Comparison of ENCODE assay signal across 12 cellular contexts in genomic region chr6:167150815-167151557, GRCh38. TPM values are rescaled to one million over a fixed set of nuclear protein-coding genes. Genes with fewer than 3 reads are reported as not detected.
DNase-seq lines count a peak whose midpoint lies in the region; ATAC-seq lines count a peak whose summit lies in the region.
"Had no signal": no experiment of that assay in that cellular context is flagged by ENCODE, and none has a peak within 500 bp of the region (broad histone marks: within the 10 kb centered on the region; RNA-seq: fewer than 3 reads in every experiment).

No MANE protein-coding gene starts in this region.

- no peak overlapping the region for H3K4me3 ChIP-seq in CD4-positive, CD25-positive, alpha-beta regulatory T cell (ENCODE audit: low read depth, low read length)
- H3K4me3 ChIP-seq in HUES48 (ENCODE audit: low read depth, low read length), result no peak overlapping the region

- H3K36me3 ChIP-seq in CD4-positive, CD25-positive, alpha-beta regulatory T cell (ENCODE audit: control insufficient read depth, insufficient read depth, low read length), result no peaks in the 10 kb centered on the region
- no peaks in the 10 kb centered on the region for H3K36me3 ChIP-seq in HUES48 (ENCODE audit: control insufficient read depth, insufficient read depth, low read length)

- no peaks in the 10 kb centered on the region for H3K36me3 Mint-ChIP-seq in CD4-positive, CD25-positive, alpha-beta regulatory T cell
- no peaks in the 10 kb centered on the region for H3K36me3 Mint-ChIP-seq in immature natural killer cell

- no peaks in the 10 kb centered on the region for H3K9me3 Mint-ChIP-seq in CD4-positive, CD25-positive, alpha-beta regulatory T cell
- H3K9me3 Mint-ChIP-seq in immature natural killer cell, result no peaks in the 10 kb centered on the region

- H3K4me1 ChIP-seq in CD4-positive, CD25-positive, alpha-beta regulatory T cell (ENCODE audit: control insufficient read depth, insufficient read depth, low read length, poor library complexity, severe bottlenecking), result peaks cover 6% of the 10 kb centered on the region
- H3K4me1 ChIP-seq in HUES48 (ENCODE audit: control insufficient read depth, insufficient read depth, low read length), result peaks cover 42% of the 10 kb centered on the region

- peaks cover 13 to 29% (median 15%) of the 10 kb centered on the region in 4 donors for H3K4me1 Mint-ChIP-seq in CD4-positive, CD25-positive, alpha-beta regulatory T cell
- H3K4me1 Mint-ChIP-seq in immature natural killer cell, result peaks cover 0 to 1% of the 10 kb centered on the region in 2 donors

- H3K27me3 ChIP-seq in CD4-positive, CD25-positive, alpha-beta regulatory T cell (ENCODE audit: control insufficient read depth, insufficient read depth, low read length), result no peaks in the 10 kb centered on the region
- H3K27me3 ChIP-seq in HUES48 (ENCODE audit: control insufficient read depth, insufficient read depth, low read length), result peaks cover 6% of the 10 kb centered on the region; the same call in 1 of the 2 replicates

- peak in 1 of 2 donors; percentile 21 for ATAC-seq in CD4-positive, CD25-positive, alpha-beta regulatory T cell (ENCODE audit: low read depth in 2 of 2)
- ATAC-seq in GM18868 (IDR thresholded peaks at IDR 0.05; ENCODE audit: unreplicated experiment) (peak; percentile 43), HG02623 (IDR thresholded peaks at IDR 0.05; ENCODE audit: unreplicated experiment) (peak; percentile 55)
- ATAC-seq: SK-N-SH treated with all-trans-retinoic acid at 6 μM for 48 hours had no signal

- peak overlapping the region; percentile 10 to 82 (median 60) for H3K27ac Mint-ChIP-seq in CD4-positive, CD25-positive, alpha-beta regulatory T cell
- no peak overlapping the region for H3K27ac Mint-ChIP-seq in immature natural killer cell

- no peak overlapping the region for H3K27ac ChIP-seq in CD4-positive, CD25-positive, alpha-beta regulatory T cell (ENCODE audit: insufficient read depth, low read length, poor library complexity, severe bottlenecking)
- H3K27ac ChIP-seq in HUES48 (ENCODE audit: low read depth, low read length), result peak overlapping the region; percentile 70

- no peak overlapping the region for H3K9ac ChIP-seq in HUES48 (ENCODE audit: low read depth, low read length)

- no peaks in the 10 kb centered on the region for H3K9me3 ChIP-seq in CD4-positive, CD25-positive, alpha-beta regulatory T cell (ENCODE audit: control insufficient read depth in 2 of 2, low read length in 2 of 2)
- H3K9me3 ChIP-seq in HUES48 (ENCODE audit: control insufficient read depth, insufficient read depth, low read length), result peaks cover 6% of the 10 kb centered on the region; the same call in 1 of the 2 replicates

- peaks cover 31% of the 10 kb centered on the region for H3K27me3 Mint-ChIP-seq in CD4-positive, CD25-positive, alpha-beta regulatory T cell
- H3K27me3 Mint-ChIP-seq in immature natural killer cell (ENCODE audit: low read depth in 3 of 3), result peaks cover 4 to 8% (median 4%) of the 10 kb centered on the region in 3 donors

- peak in 1 of 3 donors; percentile 63 for DNase-seq in CD4-positive, CD25-positive, alpha-beta regulatory T cell
- no peak for DNase-seq in NCI-H526 (lab: John Stamatoyannopoulos, UW)
- DNase-seq in NCI-H524 treated with DMSO at 0.1 percent for 48 hours (lab: John Stamatoyannopoulos, UW), result no peak
- DNase-seq in immature natural killer cell, result no peak
- DNase-seq in NCI-H774 (lab: John Stamatoyannopoulos, UW), result no peak
- DNase-seq: DND-41 had no signal

- peak overlapping the region in 1 of 4 donors; percentile 44 for H3K4me3 Mint-ChIP-seq in CD4-positive, CD25-positive, alpha-beta regulatory T cell
- H3K4me3 Mint-ChIP-seq in immature natural killer cell, result no peak overlapping the region

RNA-seq across cellular contexts. Expression of gene GPR31, which starts 6.8 kb away (rescaled TPM):
- total RNA-seq in CD4-positive, CD25-positive, alpha-beta regulatory T cell, result not detected
- polyA plus RNA-seq in CD4-positive, CD25-positive, alpha-beta regulatory T cell, result not detected
- polyA plus RNA-seq in immature natural killer cell, result not detected
- total RNA-seq: M059J, pulmonary artery endothelial cell had no signal

RNA-seq across cellular contexts. Expression of gene CCR6, which starts 28.1 kb away (rescaled TPM):
- 40.8 TPM for total RNA-seq in CD4-positive, CD25-positive, alpha-beta regulatory T cell
- 10 to 100 TPM; 52.7 to 97.3 (median 79.0) TPM for polyA plus RNA-seq in CD4-positive, CD25-positive, alpha-beta regulatory T cell
- polyA plus RNA-seq in immature natural killer cell, result 1 to 10 TPM in 2 of 3 donors, under 1 TPM in 1; 0.79 to 2.3 (median 1.8) TPM
- total RNA-seq: pulmonary artery endothelial cell had no signal

Comparison
In these comparisons a context has a peak if more than half of its experiments do, and no peak if none do; other contexts are left out.
1. H3K27ac Mint-ChIP-seq: peak in CD4-positive, CD25-positive, alpha-beta regulatory T cell (3 of 3); none in immature natural killer cell (0 of 6).
2. RNA of gene CCR6, which starts 28.1 kb away (polyA plus RNA-seq): 52.7 to 97.3 TPM in CD4-positive, CD25-positive, alpha-beta regulatory T cell; 0.79 to 2.3 TPM in immature natural killer cell; every median in the first group is over 10 times any median in the second.